In genomic region chr10:79825587-79826011, GRCh38 we compare ENCODE assay signal across 8 cellular contexts. TPM values are rescaled to one million over a fixed set of nuclear protein-coding genes. Genes with fewer than 3 reads are reported as not detected.
DNase-seq lines count a peak whose midpoint lies in the region; ATAC-seq and TF ChIP-seq lines count a peak whose summit lies in the region.
"Not testable (repeated sequence)": the region's sequence is repeated elsewhere in the genome, so short reads cannot be mapped to it uniquely, and the experiment has no call there.

No MANE protein-coding gene starts in this region.

- not testable (repeated sequence) for H3K27me3 Mint-ChIP-seq in activated CD4-positive, alpha-beta T cell treated with anti-CD3 and anti-CD28 coated beads for 36 hours; MCF 10A (ENCODE audit: insufficient read depth, unreplicated experiment)

- not testable (repeated sequence) for H3K9me3 ChIP-seq in right cardiac atrium (ENCODE audit: control insufficient read depth, low read length); aorta (ENCODE audit: control insufficient read depth, low read length)

- not testable (repeated sequence) for H3K36me3 ChIP-seq in aorta (ENCODE audit: control insufficient read depth in 1 of 2, insufficient read depth in 2 of 2, low read length in 1 of 2)

- not testable (repeated sequence) for BruUV-seq in MCF 10A (replicated peaks; lab: Mats Ljungman, UMichigan)

- H3K27me3 ChIP-seq in right cardiac atrium (ENCODE audit: control insufficient read depth, insufficient read depth); aorta (ENCODE audit: control insufficient read depth in 1 of 2, insufficient read depth in 2 of 2, low read length in 1 of 2): not testable (repeated sequence)

- not testable (repeated sequence) for H3K36me3 Mint-ChIP-seq in activated CD4-positive, alpha-beta T cell treated with anti-CD3 and anti-CD28 coated beads for 36 hours (ENCODE audit: low read depth); MCF 10A (ENCODE audit: insufficient read depth, unreplicated experiment)

- H3K4me3 Mint-ChIP-seq in activated CD4-positive, alpha-beta T cell treated with anti-CD3 and anti-CD28 coated beads for 36 hours = peak overlapping the region; percentile 84
- peak overlapping the region; percentile 81 for H3K4me3 Mint-ChIP-seq in MCF 10A (ENCODE audit: unreplicated experiment)

- peaks cover 27% of the 10 kb centered on the region for H3K4me1 Mint-ChIP-seq in activated CD4-positive, alpha-beta T cell treated with anti-CD3 and anti-CD28 coated beads for 36 hours
- H3K4me1 Mint-ChIP-seq in MCF 10A (ENCODE audit: insufficient read depth, unreplicated experiment) = not testable (repeated sequence)

- H3K27ac ChIP-seq in right cardiac atrium (ENCODE audit: low read length) = peak overlapping the region; percentile 64
- H3K27ac ChIP-seq in aorta (ENCODE audit: low read depth in 1 of 2, low read length in 2 of 2) = not testable (repeated sequence)

- CTCF ChIA-PET in activated CD4-positive, alpha-beta T cell treated with anti-CD3 and anti-CD28 coated beads for 36 hours (lab: Charles Lee); MCF 10A (lab: Yijun Ruan, JAX): not testable (repeated sequence)

- DNase-seq in HT-29 (ENCODE audit: low spot score) (peak; percentile 4), MCF 10A (ENCODE audit: unreplicated experiment) (peak; percentile 1), right cardiac atrium (peak; percentile 14 to 64 (median 61)), posterior vena cava (ENCODE audit: low spot score) (peak; percentile 77), aorta (peak; percentile 51 to 73)
- peak; percentile 48 for DNase-seq in activated CD4-positive, alpha-beta T cell treated with anti-CD3 and anti-CD28 coated beads for 36 hours

- peak overlapping the region; percentile 82 for H3K27ac Mint-ChIP-seq in activated CD4-positive, alpha-beta T cell treated with anti-CD3 and anti-CD28 coated beads for 36 hours
- peak overlapping the region; percentile 86 for H3K27ac Mint-ChIP-seq in MCF 10A (ENCODE audit: low read depth, unreplicated experiment)

- not testable (repeated sequence) for H3K4me1 ChIP-seq in right cardiac atrium (ENCODE audit: control insufficient read depth, insufficient read depth, low read length); aorta (ENCODE audit: control insufficient read depth in 1 of 2, insufficient read depth in 2 of 2, low read length in 2 of 2)

- peak; percentile 4 for ATAC-seq in GM18517 (IDR thresholded peaks at IDR 0.05; ENCODE audit: unreplicated experiment)
- ATAC-seq in HG02571 (IDR thresholded peaks at IDR 0.05; ENCODE audit: unreplicated experiment) = peak; percentile 11
- ATAC-seq in activated CD4-positive, alpha-beta T cell treated with anti-CD3 and anti-CD28 coated beads for 36 hours = peak; percentile 4
- peak; percentile 51 for ATAC-seq in right cardiac atrium
- peak; percentile 51 for ATAC-seq in aorta (ENCODE audit: low FRiP score)

- WGBS in right cardiac atrium = 2% methylated on average over 17 of the region's 38 CpGs
- 2% methylated on average over 27 of the region's 38 CpGs; no CpG with 5 or more reads in 1 of the 2 donors for WGBS in aorta, 2 donors

- intact Hi-C loops in activated CD4-positive, alpha-beta T cell treated with anti-CD3 and anti-CD28 coated beads for 36 hours (cut with DNase I, micrococcal nuclease); MCF 10A (cut with micrococcal nuclease); posterior vena cava (cut with DNase I); aorta (cut with DNase I): not testable (repeated sequence)
- intact Hi-C loops in right cardiac atrium (cut with DNase I) = loop anchor here in 1 of 4 donors (10.0 kb wide), 1 partner anchor 109 kb away; no protein-coding TSS in a partner anchor

- not testable (repeated sequence) for H3K9me3 Mint-ChIP-seq in activated CD4-positive, alpha-beta T cell treated with anti-CD3 and anti-CD28 coated beads for 36 hours (ENCODE audit: low read depth); MCF 10A (ENCODE audit: unreplicated experiment)

- TF ChIP-seq CTCF in MCF 10A (IDR thresholded peaks at IDR 0.05; ENCODE audit: unreplicated experiment) = not testable (repeated sequence)

- H3K4me3 ChIP-seq in right cardiac atrium (ENCODE audit: low read length) = peak overlapping the region; percentile 71
- peak overlapping the region in 1 of 2 donors; percentile 59 for H3K4me3 ChIP-seq in aorta (ENCODE audit: low read length in 2 of 2)

- POLR2A ChIA-PET in activated CD4-positive, alpha-beta T cell treated with anti-CD3 and anti-CD28 coated beads for 36 hours (lab: Charles Lee); MCF 10A (lab: Yijun Ruan, JAX): not testable (repeated sequence)

RNA-seq across cellular contexts. Expression of gene NUTM2E, which starts 0.9 kb away (rescaled TPM):
- total RNA-seq in HT-29 (2014; rRNA removed; shearing (Covaris generic)) = not detected in 2 replicates
- total RNA-seq in activated CD4-positive, alpha-beta T cell treated with anti-CD3 and anti-CD28 coated beads for 36 hours = under 1 TPM; 0.11 to 0.27 TPM
- total RNA-seq in MCF 10A (2022) = 0.12 and 0.37 TPM in 2 replicates
- total RNA-seq in right cardiac atrium = under 1 TPM in 2 of 4 donors, not detected in 2; 0.19 to 0.59 TPM
- polyA plus RNA-seq in right cardiac atrium = not detected
- total RNA-seq in posterior vena cava = under 1 TPM in 1 of 2 donors, not detected in 1; 0.46 TPM
- not detected for total RNA-seq in aorta
- not detected for polyA plus RNA-seq in aorta

Comparison
In these comparisons a context has a peak if more than half of its experiments do, and no peak if none do; other contexts are left out.
1. DNase-seq: peak in every context shown above with its lines; median percentile 77 in posterior vena cava; 62 in aorta; 61 in right cardiac atrium; 48 in activated CD4-positive, alpha-beta T cell treated with anti-CD3 and anti-CD28 coated beads for 36 hours; 4 in HT-29; 1 in MCF 10A.